ENCODE assay signal across 1 cellular context in genomic region chr22:42138122-42138770, GRCh38.
A peak's percentile ranks its signal among the peaks of the same experiment; 100 is the strongest.
TF ChIP-seq lines count a peak whose summit lies in the region.

No MANE protein-coding gene starts in this region.

TF ChIP-seq in HepG2, 621 proteins besides CTCF, POLR2A, EP300 and RAD21:
- TF ChIP-seq ZNF253 (CRISPR knock-in tag; IDR thresholded peaks at IDR 0.05; ENCODE audit: borderline replicate concordance) (no peak), AGO2 (optimal IDR thresholded peaks at IDR 0.05; ENCODE audit: low read depth, low read length) (peak; percentile 63)
TF ChIP-seq in HepG2: peak in this region for 1.
